In the genomic region with DNA sequence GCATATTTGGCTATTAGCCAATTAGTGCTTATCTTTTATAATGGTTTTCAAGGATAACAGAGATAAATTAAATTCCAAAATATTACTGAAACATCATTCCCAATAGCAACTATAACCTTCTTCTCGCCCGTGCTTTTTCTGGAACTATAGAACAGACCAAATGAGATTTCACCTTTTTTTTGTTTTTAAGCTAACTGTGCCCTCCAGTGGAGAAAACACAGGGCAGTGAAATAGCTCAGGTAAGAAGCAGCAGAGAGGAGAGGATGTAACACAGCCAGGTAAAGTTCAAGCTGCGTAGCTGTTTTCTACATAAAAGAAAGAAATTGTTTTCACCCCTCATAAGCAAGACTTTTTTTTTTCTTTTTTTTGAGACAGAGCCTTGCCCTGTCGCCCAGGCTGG, we compare ENCODE assay signal across 16 cellular contexts. TPM values are rescaled to one million over a fixed set of nuclear protein-coding genes. Genes with fewer than 3 reads are reported as not detected.
A peak's percentile ranks its signal among the peaks of the same experiment; 100 is the strongest.
DNase-seq lines count a peak whose midpoint lies in the region; FAIRE-seq and TF ChIP-seq lines count a peak whose summit lies in the region.
"Had no signal": no experiment of that assay in that cellular context is flagged by ENCODE, and none has a peak within 500 bp of the region (broad histone marks: within the 10 kb centered on the region; RNA-seq: fewer than 3 reads in every experiment).

No MANE protein-coding gene starts in this region.

- H3K14ac ChIP-seq in H1 (ENCODE audit: insufficient read length), result no peak overlapping the region

- H3K23ac ChIP-seq in H1 (ENCODE audit: insufficient read length), result no peak overlapping the region

- H4K5ac ChIP-seq in H1 (ENCODE audit: insufficient read length, low read depth, low read length), result no peak overlapping the region

- 57% methylated on average over 4 of the region's 4 CpGs; no CpG with 5 or more reads in 1 of the 2 experiments for WGBS in H1 (ENCODE audit: extremely low coverage in 1 of 2, insufficient coverage in 1 of 2, insufficient read length in 1 of 2, insufficient replicate concordance in 2 of 2, low coverage in 1 of 2, low lambda C conversion rate in 2 of 2, missing lambda C conversion rate in 1 of 2), 2 experiments

- H3K36me3 ChIP-seq in OCI-LY7 (ENCODE audit: insufficient read depth, low read length) (peaks cover 51% of the 10 kb centered on the region), H1 (ENCODE audit: control insufficient read depth in 2 of 4, insufficient read depth in 4 of 4, low read length in 3 of 4) (no peaks in the 10 kb centered on the region; a peak in 1 of 8 replicates)

- peaks cover 5% of the 10 kb centered on the region; the same call in 1 of the 2 replicates for H4K20me1 ChIP-seq in OCI-LY7 (ENCODE audit: insufficient read depth, low read length)
- peaks cover 5 to 9% of the 10 kb centered on the region in 2 experiments for H4K20me1 ChIP-seq in H1 (replicated peaks in 1 of 2; ENCODE audit: control insufficient read depth in 1 of 2, insufficient read depth in 2 of 2, low read length in 2 of 2)

- intact Hi-C loops in OCI-LY7 (cut with micrococcal nuclease; ENCODE audit: unreplicated experiment), result no loop called here

- TF ChIP-seq POLR2A in H1 (IDR thresholded peaks at IDR 0.05; ENCODE audit: control extremely low read depth in 1 of 2, low read depth in 2 of 2, low read length in 2 of 2) (no peak), H54 (IDR thresholded peaks at IDR 0.05; ENCODE audit: low read depth, low read length) (no peak)

- H3K4me1 ChIP-seq in OCI-LY7 (ENCODE audit: insufficient read depth, low read length, poor library complexity, severe bottlenecking), result no peaks in the 10 kb centered on the region
- H3K4me1 ChIP-seq in H1 (replicated peaks in 1 of 4; ENCODE audit: control insufficient read depth in 3 of 4, insufficient read depth in 4 of 4, low read length in 3 of 4), result no peaks in the 10 kb centered on the region

- no peaks in the 10 kb centered on the region for H3K27me3 ChIP-seq in H1 (replicated peaks in 1 of 4; ENCODE audit: control insufficient read depth in 3 of 4, extremely low read depth in 1 of 4, insufficient read depth in 3 of 4, low read length in 3 of 4)

- H3K4me3 ChIP-seq in OCI-LY7 (ENCODE audit: low read depth, low read length, poor library complexity, severe bottlenecking) (no peak overlapping the region), H1 (ENCODE audit: extremely low read depth in 1 of 4, insufficient read depth in 2 of 4, low read depth in 3 of 4, low read length in 4 of 4) (no peak overlapping the region), retinal pigment epithelial cell (ENCODE audit: low read length) (no peak overlapping the region)
- H3K4me3 ChIP-seq: smooth muscle cell had no signal

- H4K8ac ChIP-seq in H1 (ENCODE audit: extremely low read depth, insufficient read depth, low read length), result no peak overlapping the region

- no peak overlapping the region for H3K56ac ChIP-seq in H1 (replicated peaks; ENCODE audit: insufficient read length, low read depth, low read length)

- TF ChIP-seq EP300 in H1 (IDR thresholded peaks at IDR 0.05; ENCODE audit: borderline replicate concordance in 1 of 2, low read depth in 2 of 2, low read length in 2 of 2), result no peak

- TF ChIP-seq CTCF in OCI-LY7 (conservative IDR thresholded peaks at IDR 0.05; ENCODE audit: low read length) (peak; percentile 76), H1 (IDR thresholded peaks at IDR 0.05; ENCODE audit: control extremely low read depth in 1 of 3, insufficient read depth in 1 of 3, low read depth in 1 of 3, low read length in 3 of 3) (peak in 2 of 3 experiments; percentile 35 to 43; a peak in 2 of 4 replicates), retinal pigment epithelial cell (conservative IDR thresholded peaks at IDR 0.05; ENCODE audit: low read depth, low read length) (peak; percentile 45)

- peaks cover 2% of the 10 kb centered on the region; the same call in 1 of the 2 replicates for H3K23me2 ChIP-seq in H1 (ENCODE audit: low read depth, low read length)

- H2AFZ ChIP-seq in OCI-LY7 (ENCODE audit: low read length), result no peak overlapping the region
- no peak overlapping the region for H2AFZ ChIP-seq in H1 (ENCODE audit: low read length)

- no TSS peak for BruUV-seq in OCI-LY7 (replicated peaks; lab: Mats Ljungman, UMichigan)

- no peak overlapping the region for H2BK5ac ChIP-seq in H1 (ENCODE audit: low read depth, low read length)

- H3K9me2 ChIP-seq in OCI-LY7 (ENCODE audit: insufficient read depth, low read length), result no peaks in the 10 kb centered on the region

- H3K27ac ChIP-seq in OCI-LY7 (ENCODE audit: low read depth, low read length, poor library complexity, severe bottlenecking) (no peak overlapping the region), H1 (ENCODE audit: low read depth, low read length) (no peak overlapping the region)

- no peak overlapping the region for H3K9ac ChIP-seq in H1 (replicated peaks in 1 of 4; ENCODE audit: extremely low read depth in 1 of 4, low read depth in 3 of 4, low read length in 3 of 4)

- H2BK20ac ChIP-seq in H1 (ENCODE audit: low read length), result no peak overlapping the region

- FAIRE-seq in H1 (lab: Jason Lieb, UNC), result peak; percentile 24
- FAIRE-seq in H54 (lab: Jason Lieb, UNC), result no peak
- FAIRE-seq: A204.1 had no signal

- peaks cover 75% of the 10 kb centered on the region for H3K79me2 ChIP-seq in OCI-LY7 (ENCODE audit: insufficient read depth, low read depth, low read length)
- H3K79me2 ChIP-seq in H1 (ENCODE audit: control insufficient read depth in 1 of 2, insufficient read depth in 2 of 2, low read length in 2 of 2), result peaks cover 0 to 70% of the 10 kb centered on the region in 2 experiments; a peak in 2 of 4 replicates

- H4K91ac ChIP-seq in H1 (replicated peaks; ENCODE audit: insufficient read length, low read length), result no peak overlapping the region

- H2BK15ac ChIP-seq in H1 (ENCODE audit: low read length), result no peak overlapping the region

- no peak overlapping the region for H2BK120ac ChIP-seq in H1 (replicated peaks; ENCODE audit: low read depth, low read length)

- POLR2A ChIA-PET in OCI-LY7 (lab: Charles Lee), result interaction anchor here (0.8 kb wide), 1 partner anchor 135 kb away, joined by 6 read pairs; no protein-coding TSS in a partner anchor
- POLR2A ChIA-PET in H1 (lab: Charles Lee; ENCODE audit: partially characterized antibody), result interaction anchor here (0.6 to 1.0 kb wide), 2 partner anchors 9 to 204 kb away, joined by 3 to 4 read pairs; no protein-coding TSS in a partner anchor

- H3K18ac ChIP-seq in H1 (ENCODE audit: extremely low read depth, low read length), result no peak overlapping the region

- no peak overlapping the region for H3K4ac ChIP-seq in H1 (replicated peaks; ENCODE audit: insufficient read length, low read depth, low read length)

- no peak overlapping the region for H2BK12ac ChIP-seq in H1 (ENCODE audit: low read depth, low read length)

- H3K79me1 ChIP-seq in H1 (ENCODE audit: low read depth, low read length), result peaks cover 6% of the 10 kb centered on the region

- H3K4me2 ChIP-seq in OCI-LY7 (ENCODE audit: low read length) (no peak overlapping the region), H1 (ENCODE audit: insufficient read depth in 1 of 2, low read depth in 2 of 2, low read length in 2 of 2) (no peak overlapping the region)
- H3K4me2 ChIP-seq: smooth muscle cell had no signal

- no peaks in the 10 kb centered on the region; the same call in 1 of the 2 replicates for H3K9me3 ChIP-seq in OCI-LY7 (ENCODE audit: low read length)
- no peaks in the 10 kb centered on the region for H3K9me3 ChIP-seq in H1 (ENCODE audit: insufficient read depth in 2 of 2, low read depth in 1 of 2, low read length in 1 of 2)

- DNase-seq in DMS53 (lab: John Stamatoyannopoulos, UW), result peak; percentile 29
- DNase-seq in DMS53 treated with DMSO at 0.1 percent for 48 hours (lab: John Stamatoyannopoulos, UW; ENCODE audit: unreplicated experiment), result no peak
- peak; percentile 36 for DNase-seq in OCI-LY7 (ENCODE audit: low spot score)
- no peak for DNase-seq in H1 (ENCODE audit: low read depth in 1 of 2, low spot score in 2 of 2)
- DNase-seq in retinal pigment epithelial cell (ENCODE audit: low read depth), result no peak
- no peak for DNase-seq in H54 (ENCODE audit: insufficient read length, low spot score)
- no peak for DNase-seq in activated CD8-positive, alpha-beta memory T cell treated with anti-CD3 and anti-CD28 coated beads for 24 hours
- no peak for DNase-seq in NCI-H2107 (lab: John Stamatoyannopoulos, UW)
- DNase-seq: activated naive CD4-positive, alpha-beta T cell treated with Interleukin-2 at 50 U/mL for 16 hours; GOT3; MM.1S; NCI-H446; stimulated activated CD8-positive, alpha-beta memory T cell treated with anti-CD3 and anti-CD28 coated beads, Interleukin-4, amount 100 ng/mL, for 48 hours; SW 1271 had no signal

- CTCF ChIA-PET in OCI-LY7 (lab: Charles Lee; ENCODE audit: unreplicated experiment), result no interaction called here
- CTCF ChIA-PET in H1 (lab: Charles Lee; ENCODE audit: partially characterized antibody), result interaction anchor here (0.6 to 1.8 kb wide), 12 partner anchors 9 to 266 kb away, joined by 3 to 9 read pairs (median 4); no protein-coding TSS in a partner anchor

- no peak overlapping the region for H2AK5ac ChIP-seq in H1 (ENCODE audit: low read depth, low read length)

- peak; percentile 56 to 65 for TF ChIP-seq RAD21 in H1 (IDR thresholded peaks at IDR 0.05 in 1 of 2, conservative IDR thresholded peaks at IDR 0.05 in 1 of 2; ENCODE audit: low read depth in 2 of 2, low read length in 2 of 2)

TF ChIP-seq in H1, 55 proteins besides CTCF, POLR2A, EP300 and RAD21:
- TF ChIP-seq SP2 (IDR thresholded peaks at IDR 0.05; ENCODE audit: low read length), result no peak
- TF ChIP-seq SUZ12 (IDR thresholded peaks at IDR 0.05; ENCODE audit: low read length), result no peak
- no peak for TF ChIP-seq JUN (IDR thresholded peaks at IDR 0.05; ENCODE audit: low read depth, low read length)
- no peak for TF ChIP-seq EZH2 (IDR thresholded peaks at IDR 0.05; ENCODE audit: low read depth, low read length, severe bottlenecking)
- no peak for TF ChIP-seq GABPA (IDR thresholded peaks at IDR 0.05; ENCODE audit: borderline replicate concordance, insufficient read depth, low read length)
- TF ChIP-seq, protein P1, sequence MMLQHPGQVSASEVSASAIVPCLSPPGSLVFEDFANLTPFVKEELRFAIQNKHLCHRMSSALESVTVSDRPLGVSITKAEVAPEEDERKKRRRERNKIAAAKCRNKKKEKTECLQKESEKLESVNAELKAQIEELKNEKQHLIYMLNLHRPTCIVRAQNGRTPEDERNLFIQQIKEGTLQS (IDR thresholded peaks at IDR 0.05; ENCODE audit: insufficient read depth, low read depth, low read length), result no peak

RNA-seq across cellular contexts. Expression of a gene that starts 28.2 kb away (rescaled TPM):
- 58.0 and 70.9 TPM in 2 replicates for total RNA-seq in OCI-LY7 (2014; rRNA removed; shearing (Covaris generic))
- 138 and 148 TPM in 2 replicates for total RNA-seq in OCI-LY7 (2022)
- 117 and 121 TPM in 2 replicates for total RNA-seq in H1 (2021; fragmentation: NEBNext Ultra II Directional; extraction: Animal tissue kit (Norgen Biotek cat#: 25700))
- polyA plus RNA-seq in H1 (2011; rRNA removed), result 44.0 and 46.0 TPM in 2 replicates
- polyA plus RNA-seq in H1 (2011; cell fraction: cytosol; rRNA removed), result 40.0 TPM
- polyA plus RNA-seq in H1 (2011; cell fraction: nucleus; rRNA removed), result 212 TPM
- polyA plus RNA-seq in H1 (2012, experiment 1 of 2), result 70.5 to 96.6 TPM (median 83.1 TPM) in 4 replicates
- 9.0 TPM for polyA plus RNA-seq in H1 (2012, experiment 2 of 2)
- 253 TPM for polyA plus RNA-seq in H1 (2013, experiment 1 of 2)
- polyA plus RNA-seq in H1 (2013, experiment 2 of 2), result 257 TPM
- 101 and 110 TPM in 2 replicates for polyA minus RNA-seq in H1 (2011; rRNA and poly(A)+ RNA removed)
- polyA minus RNA-seq in H1 (2011; cell fraction: cytosol; rRNA and poly(A)+ RNA removed), result 63.0 TPM
- 293 TPM for polyA minus RNA-seq in H1 (2011; cell fraction: nucleus; rRNA and poly(A)+ RNA removed)

Comparison
In these comparisons a context has a peak if more than half of its experiments do, and no peak if none do; other contexts are left out.
1. DNase-seq: peak in DMS53 (single experiment) and OCI-LY7 (single experiment); none in DMS53 treated with DMSO at 0.1 percent for 48 hours (single experiment), H1 (0 of 2), retinal pigment epithelial cell (single experiment), H54 (single experiment), activated CD8-positive, alpha-beta memory T cell treated with anti-CD3 and anti-CD28 coated beads for 24 hours (single experiment) and NCI-H2107 (single experiment).
2. Peak in every context shown above with its lines, with median percentiles within 50 percentile points of each other: CTCF ChIP-seq.